ENCODE assay signal across 8 cellular contexts in the genomic region with DNA sequence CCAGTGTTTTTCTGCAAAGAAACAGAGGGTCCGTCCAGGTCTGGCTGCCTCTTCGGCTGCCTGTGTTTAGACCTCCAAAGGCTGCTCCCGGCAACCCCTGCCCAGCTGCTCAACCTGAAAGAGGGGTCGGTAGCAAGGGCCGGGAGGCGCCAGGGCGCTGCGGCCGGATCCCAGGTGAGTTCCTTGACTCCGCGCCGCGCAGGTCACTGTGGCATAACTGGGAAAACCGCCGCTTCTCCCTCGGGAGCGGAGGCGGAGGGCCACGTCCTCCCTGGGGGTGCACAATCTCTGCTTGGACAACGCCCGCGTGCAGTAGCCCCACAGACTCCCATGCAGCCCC. TPM values are rescaled to one million over a fixed set of nuclear protein-coding genes. Genes with fewer than 3 reads are reported as not detected.
DNase-seq lines count a peak whose midpoint lies in the region; ATAC-seq and TF ChIP-seq lines count a peak whose summit lies in the region.

No MANE protein-coding gene starts in this region.

- H2AFZ ChIP-seq in trophoblast cell (ENCODE audit: insufficient read depth, low read length, poor library complexity) = no peak overlapping the region

- no peak overlapping the region for H2BK120ac ChIP-seq in trophoblast cell (ENCODE audit: insufficient read depth, low read length, poor library complexity)

- H3K23ac ChIP-seq in trophoblast cell (ENCODE audit: low read length) = no peak overlapping the region

- peak overlapping the region; percentile 61 for H3K4me2 ChIP-seq in trophoblast cell (ENCODE audit: low read length)

- no peak for TF ChIP-seq POLR2A in esophagus squamous epithelium (IDR thresholded peaks at IDR 0.05)

- no peak overlapping the region for H3K4ac ChIP-seq in trophoblast cell (ENCODE audit: low read depth, low read length)

- 2 to 8% methylated on average over 13 to 16 of the region's 22 CpGs for WGBS in esophagus squamous epithelium, 2 donors
- WGBS in trophoblast cell (ENCODE audit: extremely low coverage, insufficient coverage, insufficient read length) = no CpG with 5 or more reads among the region's 22 CpGs

- no peaks in the 10 kb centered on the region for H3K79me1 ChIP-seq in trophoblast cell (ENCODE audit: low read length)

- no peak overlapping the region for H4K8ac ChIP-seq in trophoblast cell (ENCODE audit: low read depth, low read length)

- H3K27me3 Mint-ChIP-seq in CD8-positive, alpha-beta memory T cell = peaks cover 21 to 27% of the 10 kb centered on the region in 2 donors

- no peak overlapping the region for H3K18ac ChIP-seq in trophoblast cell (ENCODE audit: low read length)

- H3K9me3 ChIP-seq in CD8-positive, alpha-beta memory T cell (ENCODE audit: low read length) = no peaks in the 10 kb centered on the region
- H3K9me3 ChIP-seq in esophagus squamous epithelium (no peaks in the 10 kb centered on the region), trophoblast cell (ENCODE audit: insufficient read depth, low read depth, low read length) (peaks cover 9% of the 10 kb centered on the region)

- H3K4me1 ChIP-seq in CD8-positive, alpha-beta memory T cell (ENCODE audit: insufficient read depth, low read length) = peaks cover 5% of the 10 kb centered on the region
- H3K4me1 ChIP-seq in esophagus squamous epithelium (peaks cover 12 to 20% (median 17%) of the 10 kb centered on the region in 3 donors), trophoblast cell (ENCODE audit: control insufficient read depth in 1 of 2, insufficient read depth in 2 of 2, low read length in 2 of 2) (peaks cover 5 to 11% of the 10 kb centered on the region in 2 experiments)

- H2BK12ac ChIP-seq in trophoblast cell (ENCODE audit: low read length) = no peak overlapping the region

- H3K9ac ChIP-seq in trophoblast cell (ENCODE audit: low read length) = no peak overlapping the region

- H4K12ac ChIP-seq in trophoblast cell (ENCODE audit: low read depth, low read length) = no peak overlapping the region

- CTCF ChIA-PET in CD8-positive, alpha-beta memory T cell (lab: Charles Lee) = interaction anchor here (1.1 kb wide), 2 partner anchors 126 to 185 kb away, joined by 3 to 4 read pairs; no protein-coding TSS in a partner anchor

- no peak overlapping the region for H2BK5ac ChIP-seq in trophoblast cell (ENCODE audit: low read depth, low read length, poor library complexity)

- peaks cover 6 to 24% (median 7%) of the 10 kb centered on the region in 3 donors for H3K4me1 Mint-ChIP-seq in CD8-positive, alpha-beta memory T cell

- no peak for ATAC-seq in HG03342 (IDR thresholded peaks at IDR 0.05; ENCODE audit: unreplicated experiment)

- peak overlapping the region; percentile 37 to 83 (median 77) for H3K4me3 Mint-ChIP-seq in CD8-positive, alpha-beta memory T cell

- H4K91ac ChIP-seq in trophoblast cell (ENCODE audit: low read depth, low read length) = no peak overlapping the region

- no peak for TF ChIP-seq CTCF in esophagus squamous epithelium (IDR thresholded peaks at IDR 0.05)

- peak overlapping the region; percentile 64 for H3K4me3 ChIP-seq in CD8-positive, alpha-beta memory T cell (ENCODE audit: low read length)
- H3K4me3 ChIP-seq in esophagus squamous epithelium (peak overlapping the region in 3 of 4 donors; percentile 39 to 74 (median 53)), trophoblast cell (ENCODE audit: low read depth, low read length) (peak overlapping the region; percentile 41)

- H3K27me3 ChIP-seq in CD8-positive, alpha-beta memory T cell (ENCODE audit: insufficient read depth, low read length, poor library complexity, severe bottlenecking) = peaks cover 5% of the 10 kb centered on the region
- H3K27me3 ChIP-seq in esophagus squamous epithelium = peaks cover 4 to 60% (median 14%) of the 10 kb centered on the region in 4 donors
- peaks cover 30% of the 10 kb centered on the region for H3K27me3 ChIP-seq in trophoblast cell (ENCODE audit: insufficient read depth, low read length)

- H3K27ac Mint-ChIP-seq in CD8-positive, alpha-beta memory T cell = peak overlapping the region in 3 of 8 donors; percentile 17 to 61 (median 51)

- H3K36me3 ChIP-seq in CD8-positive, alpha-beta memory T cell (ENCODE audit: insufficient read depth, low read length) = no peaks in the 10 kb centered on the region
- H3K36me3 ChIP-seq in esophagus squamous epithelium (no peaks in the 10 kb centered on the region), trophoblast cell (ENCODE audit: control insufficient read depth in 1 of 2, insufficient read depth in 2 of 2, low read length in 2 of 2) (no peaks in the 10 kb centered on the region)

- no peak overlapping the region for H3K27ac ChIP-seq in CD8-positive, alpha-beta memory T cell (ENCODE audit: low read depth, low read length)
- H3K27ac ChIP-seq in esophagus squamous epithelium (no peak overlapping the region), trophoblast cell (ENCODE audit: low read depth, low read length) (no peak overlapping the region)

- DNase-seq in CD8-positive, alpha-beta memory T cell = no peak
- DNase-seq in NCI-H69 (lab: John Stamatoyannopoulos, UW) = peak; percentile 32
- no peak for DNase-seq in esophagus squamous epithelium (lab: John Stamatoyannopoulos, UW)
- DNase-seq in trophoblast cell = no peak
- DNase-seq in hippocampal formation (lab: John Stamatoyannopoulos, UW) = no peak
- DNase-seq in C1 segment of cervical spinal cord (lab: John Stamatoyannopoulos, UW) = no peak
- DNase-seq in RKO (ENCODE audit: low spot score) = no peak

- H3K9me3 Mint-ChIP-seq in CD8-positive, alpha-beta memory T cell = no peaks in the 10 kb centered on the region

- H3K14ac ChIP-seq in trophoblast cell (ENCODE audit: low read length) = no peak overlapping the region

- H2AK5ac ChIP-seq in trophoblast cell (ENCODE audit: low read length) = no peak overlapping the region

- intact Hi-C loops in esophagus squamous epithelium (cut with DNase I) = no loop called here

- POLR2A ChIA-PET in CD8-positive, alpha-beta memory T cell (lab: Charles Lee) = interaction anchor here (1.2 to 1.5 kb wide), 2 partner anchors 77 to 79 kb away, joined by 4 to 8 read pairs; a partner anchor contains a TSS

- no peaks in the 10 kb centered on the region for H3K36me3 Mint-ChIP-seq in CD8-positive, alpha-beta memory T cell

- H3K79me2 ChIP-seq in trophoblast cell (ENCODE audit: control insufficient read depth, insufficient read depth, low read length, poor library complexity) = no peaks in the 10 kb centered on the region

RNA-seq across cellular contexts. Expression of a gene that starts 1.0 kb away (rescaled TPM):
- total RNA-seq in CD8-positive, alpha-beta memory T cell = under 1 TPM; 0.35 to 0.59 TPM
- polyA plus RNA-seq in CD8-positive, alpha-beta memory T cell = 0.23 TPM
- 1 to 10 TPM in 1 of 4 donors, under 1 TPM in 2, not detected in 1; 0.23 to 1.3 (median 0.35) TPM for total RNA-seq in esophagus squamous epithelium
- polyA plus RNA-seq in trophoblast cell (2013) = 0.82 and 0.89 TPM in 2 replicates
